Comparison of ENCODE assay signal across 11 cellular contexts in the genomic region with DNA sequence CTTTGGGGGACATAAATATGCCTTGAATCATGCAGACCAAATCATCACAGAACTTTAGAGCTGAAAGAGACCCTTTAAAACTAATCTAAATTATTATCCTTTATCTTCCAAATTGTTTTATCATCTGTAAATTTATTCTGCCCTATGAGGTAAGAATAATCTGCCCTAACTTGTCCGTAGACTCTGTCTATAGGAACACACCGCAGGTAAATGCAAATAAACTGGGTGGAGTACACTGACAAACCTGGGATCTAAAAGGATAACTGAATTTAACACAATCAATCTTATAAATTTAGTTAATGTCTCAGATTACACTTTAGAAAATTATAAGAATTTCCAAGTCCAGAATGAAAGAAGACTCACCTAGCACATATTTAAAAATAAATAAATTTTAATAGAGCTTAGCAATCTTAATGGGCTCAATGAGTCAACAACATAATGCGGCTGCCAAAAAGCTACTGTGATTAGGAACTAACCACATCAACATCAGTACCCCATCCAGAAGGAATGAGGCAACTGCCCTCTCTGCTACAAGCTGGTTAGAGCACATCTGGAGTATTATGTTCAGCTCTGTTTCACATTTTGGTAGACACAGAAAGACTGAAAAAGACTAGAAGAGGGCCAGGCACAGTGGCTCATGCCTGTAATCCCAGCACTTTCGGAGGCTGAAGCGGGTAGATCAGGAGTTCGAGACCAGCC. TPM values are rescaled to one million over a fixed set of nuclear protein-coding genes. Genes with fewer than 3 reads are reported as not detected.
A peak's percentile ranks its signal among the peaks of the same experiment; 100 is the strongest.
DNase-seq lines count a peak whose midpoint lies in the region; TF ChIP-seq lines count a peak whose summit lies in the region.
"Had no signal": no experiment of that assay in that cellular context is flagged by ENCODE, and none has a peak within 500 bp of the region (broad histone marks: within the 10 kb centered on the region; RNA-seq: fewer than 3 reads in every experiment).

No MANE protein-coding gene starts in this region.

- no peak for TF ChIP-seq RAD21 in neural cell (conservative IDR thresholded peaks at IDR 0.05)

- H4K5ac ChIP-seq in H9 (ENCODE audit: insufficient read length, low read depth, low read length): no peak overlapping the region

- peak overlapping the region in 5 of 7 donors; percentile 10 to 82 (median 37) for H3K27ac Mint-ChIP-seq in CD4-positive, alpha-beta memory T cell
- no peak overlapping the region for H3K27ac Mint-ChIP-seq in H9
- H3K27ac Mint-ChIP-seq: activated CD8-positive, alpha-beta T cell treated with anti-CD3 and anti-CD28 coated beads, Interleukin-2, amount 10 ng/mL, durations not matched to agents 7 days and 5 days; stimulated activated naive CD8-positive, alpha-beta T cell treated with anti-CD3 and anti-CD28 coated beads, Interleukin-15, amount 100 ng/mL, for 72 hours had no signal

- peaks cover 8 to 9% of the 10 kb centered on the region in 2 donors for H3K36me3 Mint-ChIP-seq in CD4-positive, alpha-beta memory T cell
- no peaks in the 10 kb centered on the region for H3K36me3 Mint-ChIP-seq in H9 (ENCODE audit: insufficient read depth in 1 of 3, low read depth in 3 of 3)

- POLR2A ChIA-PET in CD4-positive, alpha-beta memory T cell (lab: Charles Lee; ENCODE audit: partially characterized antibody): interaction anchor here (1.1 to 1.2 kb wide), 2 partner anchors 9 to 22 kb away, joined by 3 read pairs; no protein-coding TSS in a partner anchor

- TF ChIP-seq CTCF in astrocyte of the cerebellum (IDR thresholded peaks at IDR 0.05; ENCODE audit: low read depth, low read length, missing control alignments): no peak
- TF ChIP-seq CTCF in neural cell (IDR thresholded peaks at IDR 0.05; ENCODE audit: poor library complexity, severe bottlenecking): no peak
- TF ChIP-seq CTCF in H9 (conservative IDR thresholded peaks at IDR 0.05): no peak

- in situ Hi-C loops in astrocyte of the cerebellum (cut with HindIII; ENCODE audit: low sequenced_read_pairs): no loop called here

- peaks cover 84% of the 10 kb centered on the region for H3K79me2 ChIP-seq in neural cell (replicated peaks; ENCODE audit: insufficient read depth, low read length)
- no peaks in the 10 kb centered on the region for H3K79me2 ChIP-seq in H9 (ENCODE audit: insufficient read depth, low read length)

- H3K79me1 ChIP-seq in H9 (ENCODE audit: insufficient read depth, low read depth, low read length, poor library complexity, severe bottlenecking): no peaks in the 10 kb centered on the region

- H3K23ac ChIP-seq in H9 (ENCODE audit: insufficient read length, low read depth, low read length): no peak overlapping the region

- no peak overlapping the region for H3K4me3 ChIP-seq in CD4-positive, alpha-beta memory T cell (ENCODE audit: low read length in 2 of 2)
- no peak overlapping the region for H3K4me3 ChIP-seq in astrocyte of the cerebellum (ENCODE audit: low read depth, low read length)
- peak overlapping the region; percentile 32 for H3K4me3 ChIP-seq in neural cell (ENCODE audit: low read length)

- H2BK15ac ChIP-seq in H9 (ENCODE audit: low read depth, low read length): no peak overlapping the region

- no peaks in the 10 kb centered on the region for H3K9me3 Mint-ChIP-seq in CD4-positive, alpha-beta memory T cell
- H3K9me3 Mint-ChIP-seq in H9: no peaks in the 10 kb centered on the region
- H3K9me3 Mint-ChIP-seq: stimulated activated naive CD8-positive, alpha-beta T cell treated with anti-CD3 and anti-CD28 coated beads, Interleukin-15, amount 100 ng/mL, for 72 hours had no signal

- peaks cover 4% of the 10 kb centered on the region for H3K23me2 ChIP-seq in H9 (ENCODE audit: insufficient read length, low read depth, low read length, poor library complexity, severe bottlenecking)

- peak overlapping the region in 4 of 8 donors; percentile 40 to 81 (median 54) for H3K4me3 Mint-ChIP-seq in CD4-positive, alpha-beta memory T cell
- H3K4me3 Mint-ChIP-seq in H9: no peak overlapping the region
- H3K4me3 Mint-ChIP-seq: activated CD8-positive, alpha-beta T cell treated with anti-CD3 and anti-CD28 coated beads, Interleukin-2, amount 10 ng/mL, durations not matched to agents 7 days and 5 days had no signal

- H3K4me2 ChIP-seq in neural cell (ENCODE audit: low read length) (no peak overlapping the region), H9 (ENCODE audit: insufficient read depth, insufficient read length, low read length) (no peak overlapping the region)

- no peak overlapping the region for H3K27ac ChIP-seq in CD4-positive, alpha-beta memory T cell (ENCODE audit: low read depth, low read length)
- H3K27ac ChIP-seq in neural cell (ENCODE audit: low read length) (no peak overlapping the region), H9 (ENCODE audit: insufficient read length, low read depth, low read length) (no peak overlapping the region)

- no peak overlapping the region for H2BK20ac ChIP-seq in H9 (ENCODE audit: low read depth, low read length, poor library complexity, severe bottlenecking)

- H2AFZ ChIP-seq in neural cell (ENCODE audit: low read depth, low read length): no peak overlapping the region
- no peak overlapping the region for H2AFZ ChIP-seq in H9 (ENCODE audit: low read length)

- H4K91ac ChIP-seq in H9 (ENCODE audit: insufficient read length, low read depth, low read length): no peak overlapping the region

- TF ChIP-seq EP300 in neural cell (conservative IDR thresholded peaks at IDR 0.05; ENCODE audit: poor library complexity, severe bottlenecking): no peak

- H3K9me2 ChIP-seq in neural cell (ENCODE audit: insufficient read depth, low read length): no peaks in the 10 kb centered on the region

- H3K36me3 ChIP-seq in CD4-positive, alpha-beta memory T cell (ENCODE audit: insufficient read depth, low read length): no peaks in the 10 kb centered on the region
- H3K36me3 ChIP-seq in neural cell (ENCODE audit: insufficient read depth, low read length): no peaks in the 10 kb centered on the region

- H3T11ph ChIP-seq in H9 (ENCODE audit: low read length): no peak overlapping the region

- H3K4me1 Mint-ChIP-seq in CD4-positive, alpha-beta memory T cell: peaks cover 27 to 63% (median 44%) of the 10 kb centered on the region in 4 donors
- peaks cover 6 to 16% of the 10 kb centered on the region in 2 experiments for H3K4me1 Mint-ChIP-seq in H9

- DNase-seq in CD4-positive, alpha-beta memory T cell: no peak
- peak; percentile 85 for DNase-seq in HCEC 1CT
- peak; percentile 54 for DNase-seq in astrocyte of the cerebellum (ENCODE audit: low read depth)
- DNase-seq in HK-2 (ENCODE audit: unreplicated experiment): no peak
- DNase-seq in H9: no peak
- no peak for DNase-seq in C1 segment of cervical spinal cord (lab: John Stamatoyannopoulos, UW)
- DNase-seq: activated CD8-positive, alpha-beta T cell treated with anti-CD3 and anti-CD28 coated beads, Interleukin-2, amount 10 ng/mL, durations not matched to agents 7 days and 5 days; head of caudate nucleus; mesendoderm; stimulated activated naive CD8-positive, alpha-beta T cell treated with anti-CD3 and anti-CD28 coated beads, Interleukin-15, amount 100 ng/mL, for 72 hours had no signal

- no peak overlapping the region for H3K56ac ChIP-seq in H9 (ENCODE audit: insufficient read length, low read depth, low read length)

- no peak overlapping the region for H2AK5ac ChIP-seq in H9 (ENCODE audit: insufficient read length, low read length)

- H3K18ac ChIP-seq in H9 (ENCODE audit: insufficient read length, low read depth, low read length): no peak overlapping the region

- H2BK5ac ChIP-seq in H9 (ENCODE audit: insufficient read length, low read length): no peak overlapping the region

- no peak overlapping the region for H3K4ac ChIP-seq in H9 (ENCODE audit: low read depth, low read length)

- H3K27me3 ChIP-seq in CD4-positive, alpha-beta memory T cell (ENCODE audit: insufficient read depth, low read length): no peaks in the 10 kb centered on the region
- no peaks in the 10 kb centered on the region for H3K27me3 ChIP-seq in neural cell (ENCODE audit: insufficient read depth, low read depth, low read length)
- peaks cover 13% of the 10 kb centered on the region; the same call in 1 of the 2 replicates for H3K27me3 ChIP-seq in H9 (ENCODE audit: insufficient read depth, low read length)

- intact Hi-C loops in CD4-positive, alpha-beta memory T cell (cut with micrococcal nuclease): no loop called here

- CTCF ChIA-PET in CD4-positive, alpha-beta memory T cell (lab: Charles Lee; ENCODE audit: partially characterized antibody): no interaction called here

- no peak overlapping the region for H2BK120ac ChIP-seq in H9 (ENCODE audit: low read depth, low read length, poor library complexity, severe bottlenecking)

- H3K14ac ChIP-seq in H9 (ENCODE audit: insufficient read depth, low read length): no peak overlapping the region

- H3F3A ChIP-seq in neural cell (ENCODE audit: insufficient read depth, low read length, poor library complexity, severe bottlenecking): no peaks in the 10 kb centered on the region

- H4K8ac ChIP-seq in H9 (replicated peaks; ENCODE audit: insufficient read length, low read depth, low read length): no peak overlapping the region

- H3K4me1 ChIP-seq in CD4-positive, alpha-beta memory T cell (ENCODE audit: insufficient read depth, low read length): peaks cover 52% of the 10 kb centered on the region
- H3K4me1 ChIP-seq in H9 (ENCODE audit: insufficient read depth, low read length): no peaks in the 10 kb centered on the region

- H2BK12ac ChIP-seq in H9 (ENCODE audit: insufficient read length, low read depth, low read length): no peak overlapping the region

- no peaks in the 10 kb centered on the region for H3K27me3 Mint-ChIP-seq in CD4-positive, alpha-beta memory T cell
- H3K27me3 Mint-ChIP-seq in H9 (ENCODE audit: low read depth): peaks cover 43% of the 10 kb centered on the region
- H3K27me3 Mint-ChIP-seq: stimulated activated naive CD8-positive, alpha-beta T cell treated with anti-CD3 and anti-CD28 coated beads, Interleukin-15, amount 100 ng/mL, for 72 hours had no signal

- no CpG with 5 or more reads among the region's 6 CpGs for WGBS in H9 (ENCODE audit: extremely low coverage, insufficient read length, low lambda C conversion rate)

- H3K9ac ChIP-seq in neural cell (ENCODE audit: low read length) (no peak overlapping the region), H9 (ENCODE audit: extremely low read depth, insufficient read length, low read length) (no peak overlapping the region)

- H3K9me3 ChIP-seq in CD4-positive, alpha-beta memory T cell (ENCODE audit: control insufficient read depth in 1 of 2, low read length in 2 of 2): no peaks in the 10 kb centered on the region
- H3K9me3 ChIP-seq in neural cell (ENCODE audit: low read length) (no peaks in the 10 kb centered on the region), H9 (ENCODE audit: control insufficient read depth, low read depth, low read length) (no peaks in the 10 kb centered on the region)

- H4K20me1 ChIP-seq in neural cell (ENCODE audit: insufficient read depth) (peaks cover 23% of the 10 kb centered on the region), H9 (ENCODE audit: control insufficient read depth, insufficient read depth, insufficient read length) (no peaks in the 10 kb centered on the region)

RNA-seq across cellular contexts. Expression of a gene that starts 5.6 kb away (rescaled TPM):
- 10 to 100 TPM; 14.2 to 14.9 TPM for total RNA-seq in CD4-positive, alpha-beta memory T cell
- 1 to 10 TPM; 5.9 to 6.7 TPM for polyA plus RNA-seq in CD4-positive, alpha-beta memory T cell
- polyA plus RNA-seq in neural cell: 32.8 and 35.0 TPM in 2 replicates
- polyA minus RNA-seq in neural cell: 68.7 and 82.4 TPM in 2 replicates
- 0.94 and 0.99 TPM in 2 replicates for total RNA-seq in H9 (2021)

Comparison
In these comparisons a context has a peak if more than half of its experiments do, and no peak if none do; other contexts are left out.
1. DNase-seq: peak in HCEC 1CT (single experiment) and astrocyte of the cerebellum (single experiment); none in CD4-positive, alpha-beta memory T cell (0 of 5), HK-2 (single experiment), H9 (single experiment) and C1 segment of cervical spinal cord (0 of 14).
2. H3K27ac Mint-ChIP-seq: peak in CD4-positive, alpha-beta memory T cell (5 of 7); none in H9 (0 of 3).